34 cellular contexts compared by ENCODE assay signal in genomic region chr22:22917377-22917776, GRCh38. TPM values are rescaled to one million over a fixed set of nuclear protein-coding genes. Genes with fewer than 3 reads are reported as not detected.
"Had no signal": no experiment of that assay in that cellular context is flagged by ENCODE, and none has a peak within 500 bp of the region (broad histone marks: within the 10 kb centered on the region; RNA-seq: fewer than 3 reads in every experiment).

No MANE protein-coding gene starts in this region.

- H3K4me1 ChIP-seq: lower lobe of right lung, parathyroid adenoma, right atrium auricular region, right lobe of liver, testis, thyroid gland, transverse colon, upper lobe of left lung, vagina had no signal

- H3K9me3 Mint-ChIP-seq: naive thymus-derived CD8-positive, alpha-beta T cell; nephron; neural crest cell; stimulated activated memory B cell treated with anti-CD40 and anti-IgM and Interleukin-4, amounts not matched to agents 10 μg/mL and 1 μg/mL and 100 μg/mL, for 72 hours; stimulated activated naive CD8-positive, alpha-beta T cell treated with anti-CD3 and anti-CD28 coated beads, Interleukin-15, amount 100 ng/mL, for 72 hours had no signal

- H3K27me3 Mint-ChIP-seq: stimulated activated memory B cell treated with anti-CD40 and anti-IgM and Interleukin-4, amounts not matched to agents 10 μg/mL and 1 μg/mL and 100 μg/mL, for 72 hours; stimulated activated naive CD8-positive, alpha-beta T cell treated with anti-CD3 and anti-CD28 coated beads, Interleukin-15, amount 100 ng/mL, for 72 hours had no signal

- H3K27me3 ChIP-seq: neutrophil, right atrium auricular region, right lobe of liver, testis, thyroid gland, transverse colon, upper lobe of left lung, vagina had no signal

- H3K27ac Mint-ChIP-seq: naive thymus-derived CD8-positive, alpha-beta T cell; nephron; progenitor cell of endocrine pancreas; stimulated activated memory B cell treated with anti-CD40 and anti-IgM and Interleukin-4, amounts not matched to agents 10 μg/mL and 1 μg/mL and 100 μg/mL, for 72 hours; stimulated activated naive CD8-positive, alpha-beta T cell treated with anti-CD3 and anti-CD28 coated beads, Interleukin-15, amount 100 ng/mL, for 72 hours had no signal

- H3K4me2 ChIP-seq: smooth muscle cell had no signal

- H3K79me2 ChIP-seq: parathyroid adenoma had no signal

- H3K9ac ChIP-seq: parathyroid adenoma had no signal

- H3K4me3 Mint-ChIP-seq: naive thymus-derived CD8-positive, alpha-beta T cell; nephron; neural crest cell; stimulated activated memory B cell treated with anti-CD40 and anti-IgM and Interleukin-4, amounts not matched to agents 10 μg/mL and 1 μg/mL and 100 μg/mL, for 72 hours; stimulated activated naive CD8-positive, alpha-beta T cell treated with anti-CD3 and anti-CD28 coated beads, Interleukin-15, amount 100 ng/mL, for 72 hours had no signal

- H3K36me3 ChIP-seq: lower lobe of right lung, neutrophil, right atrium auricular region, right lobe of liver, thyroid gland, transverse colon, upper lobe of left lung, vagina had no signal

- H3K9me3 ChIP-seq: lower lobe of right lung, neutrophil, right atrium auricular region, right lobe of liver, testis, thyroid gland, transverse colon, upper lobe of left lung, vagina had no signal

- DNase-seq: hippocampal formation; kidney glomerular epithelial cell; left cardiac atrium; lower lobe of right lung; mammary epithelial cell; mesenchymal stem cell; naive thymus-derived CD8-positive, alpha-beta T cell; occipital lobe; right lobe of liver; stimulated activated CD4-positive, alpha-beta T cell treated with anti-CD3 and anti-CD28 coated beads, Interleukin-1b, Interleukin-23, amount 100 ng/mL, for 48 hours; stimulated activated CD4-positive, alpha-beta T cell treated with anti-CD3 and anti-CD28 coated beads, Interleukin-2, amount 100 ng/mL, for 48 hours; stimulated activated CD4-positive, alpha-beta T cell treated with anti-CD3 and anti-CD28 coated beads, Interleukin-4, amount 100 ng/mL, for 4 hours; stimulated activated CD8-positive, alpha-beta memory T cell treated with anti-CD3 and anti-CD28 coated beads, Interleukin-4, amount 100 ng/mL, for 48 hours; stimulated activated naive CD4-positive, alpha-beta T cell treated with Interleukin-2 at 50 U/mL for 16 hours; stimulated activated naive CD8-positive, alpha-beta T cell treated with anti-CD3 and anti-CD28 coated beads, Interleukin-15, amount 100 ng/mL, for 72 hours; testis; thyroid gland; transverse colon had no signal

- H3K4me1 Mint-ChIP-seq: stimulated activated naive CD8-positive, alpha-beta T cell treated with anti-CD3 and anti-CD28 coated beads, Interleukin-15, amount 100 ng/mL, for 72 hours had no signal

- ATAC-seq: left cardiac atrium; left lobe of liver; lower lobe of right lung; naive thymus-derived CD8-positive, alpha-beta T cell; right lobe of liver; stimulated activated memory B cell treated with anti-CD40 and anti-IgM and Interleukin-4, amounts not matched to agents 10 μg/mL and 1 μg/mL and 100 μg/mL, for 72 hours; stimulated activated naive CD8-positive, alpha-beta T cell treated with anti-CD3 and anti-CD28 coated beads, Interleukin-15, amount 100 ng/mL, for 72 hours had no signal

- H3K4me3 ChIP-seq: lower lobe of right lung, right atrium auricular region, right lobe of liver, smooth muscle cell, testis, thyroid gland, transverse colon, upper lobe of left lung, vagina had no signal

- H3K27ac ChIP-seq: lower lobe of right lung, neutrophil, parathyroid adenoma, right atrium auricular region, right lobe of liver, testis, thyroid gland, transverse colon, upper lobe of left lung, vagina had no signal

- H2AFZ ChIP-seq: parathyroid adenoma had no signal

RNA-seq across cellular contexts. Expression of gene IGLL5, which starts 29.8 kb away (rescaled TPM):
- total RNA-seq: mammary epithelial cell, neural crest cell, occipital lobe, osteocyte, progenitor cell of endocrine pancreas, pulmonary artery endothelial cell, renal cortical epithelial cell, skeletal muscle tissue, smooth muscle cell had no signal
- polyA plus RNA-seq: keratinocyte, mammary epithelial cell, smooth muscle cell had no signal
